Comparison of ENCODE assay signal across 25 cellular contexts in the genomic region with DNA sequence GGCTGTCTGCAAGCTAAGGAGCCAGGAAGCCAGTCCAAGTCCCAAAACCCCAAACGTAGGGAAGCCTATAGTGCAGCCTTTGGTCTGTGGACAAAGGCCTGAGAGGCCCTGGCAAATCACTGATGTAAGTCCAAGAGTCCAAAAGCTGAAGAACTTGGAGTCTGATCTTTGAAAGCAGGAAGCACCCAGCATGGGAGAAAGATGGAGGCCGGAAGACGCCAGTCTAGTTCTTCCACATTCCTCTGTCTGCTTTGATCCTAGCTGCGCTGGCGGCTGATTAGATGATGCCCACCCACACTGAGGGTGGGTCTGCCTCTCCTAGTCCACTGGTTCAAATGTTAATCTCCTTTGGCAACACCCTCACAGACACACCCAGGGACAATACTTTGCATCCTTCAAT.
"Had no signal": no experiment of that assay in that cellular context is flagged by ENCODE, and none has a peak within 500 bp of the region (broad histone marks: within the 10 kb centered on the region; RNA-seq: fewer than 3 reads in every experiment).

No MANE protein-coding gene starts in this region.

- H3K36me3 ChIP-seq: adrenal gland, Peyer's patch, SJCRH30, WERI-Rb-1 had no signal

- DNase-seq: activated CD4-positive, alpha-beta memory T cell treated with anti-CD3 and anti-CD28 coated beads, Interleukin-2, amount 10 ng/mL, durations not matched to agents 7 days and 5 days; activated CD4-positive, alpha-beta T cell treated with anti-CD3 and anti-CD28 coated beads for 36 hours; activated CD4-positive, alpha-beta T cell treated with anti-CD3 and anti-CD28 coated beads, Interleukin-2, amount 50 U/mL, for 1 hour; activated gamma-delta T cell treated with Interleukin-2 at 50 U/mL for 16 hours; activated naive CD4-positive, alpha-beta T cell treated with anti-CD3 and anti-CD28 coated beads, Interleukin-2, amount 10 ng/mL, durations not matched to agents 7 days and 5 days; activated naive CD8-positive, alpha-beta T cell treated with anti-CD3 and anti-CD28 coated beads, Interleukin-2, amount 10 ng/mL, durations not matched to agents 7 days and 5 days; activated T-cell treated with anti-CD3 and anti-CD28 coated beads for 4 hours; activated T-cell treated with anti-CD3 and anti-CD28 coated beads, Interleukin-2, amount 50 U/mL, for 48 hours; adrenal gland; anterior cingulate cortex; Karpas-422; MM.1S; NCI-H1105; NCI-H1436; NCI-H1694 treated with DMSO at 0.1 percent for 48 hours; NCI-H2029 treated with DMSO at 0.1 percent for 48 hours; NCI-H510A treated with DMSO at 0.1 percent for 48 hours; Peyer's patch; Right ventricle myocardium superior; SJCRH30; SK-N-SH; T-helper 1 cell; WERI-Rb-1 had no signal

- ATAC-seq: activated CD4-positive, alpha-beta T cell treated with anti-CD3 and anti-CD28 coated beads for 36 hours had no signal

- H3K27ac Mint-ChIP-seq: activated CD4-positive, alpha-beta memory T cell treated with anti-CD3 and anti-CD28 coated beads, Interleukin-2, amount 10 ng/mL, durations not matched to agents 7 days and 5 days; activated CD4-positive, alpha-beta T cell treated with anti-CD3 and anti-CD28 coated beads for 36 hours; activated naive CD4-positive, alpha-beta T cell treated with anti-CD3 and anti-CD28 coated beads, Interleukin-2, amount 10 ng/mL, durations not matched to agents 7 days and 5 days; activated naive CD8-positive, alpha-beta T cell treated with anti-CD3 and anti-CD28 coated beads, Interleukin-2, amount 10 ng/mL, durations not matched to agents 7 days and 5 days; activated T-helper 2 cell treated with anti-CD3 and anti-CD28 coated beads, Interferon-gamma antibody, Interleukin-2, Interleukin-4, amounts not matched to agents 10 μg/mL and 5 μg/mL and 100 μg/mL, durations not matched to agents 14 hours and 24 hours and 36 hours had no signal

- H3K27ac ChIP-seq: adrenal gland, Peyer's patch, RWPE1, SJCRH30, WERI-Rb-1 had no signal

- H3K4me3 Mint-ChIP-seq: activated CD4-positive, alpha-beta memory T cell treated with anti-CD3 and anti-CD28 coated beads, Interleukin-2, amount 10 ng/mL, durations not matched to agents 7 days and 5 days; activated CD4-positive, alpha-beta T cell treated with anti-CD3 and anti-CD28 coated beads for 36 hours; activated naive CD4-positive, alpha-beta T cell treated with anti-CD3 and anti-CD28 coated beads, Interleukin-2, amount 10 ng/mL, durations not matched to agents 7 days and 5 days; activated naive CD8-positive, alpha-beta T cell treated with anti-CD3 and anti-CD28 coated beads, Interleukin-2, amount 10 ng/mL, durations not matched to agents 7 days and 5 days had no signal

- H3K27me3 ChIP-seq: adrenal gland, Peyer's patch, SJCRH30 had no signal

- H3K27me3 Mint-ChIP-seq: activated CD4-positive, alpha-beta memory T cell treated with anti-CD3 and anti-CD28 coated beads, Interleukin-2, amount 10 ng/mL, durations not matched to agents 7 days and 5 days; activated CD4-positive, alpha-beta T cell treated with anti-CD3 and anti-CD28 coated beads for 36 hours had no signal

- H3K9me2 ChIP-seq: SK-N-SH had no signal

- H3K4me2 ChIP-seq: SK-N-SH had no signal

- H3K36me3 Mint-ChIP-seq: activated naive CD4-positive, alpha-beta T cell treated with anti-CD3 and anti-CD28 coated beads, Interleukin-2, amount 10 ng/mL, durations not matched to agents 7 days and 5 days; activated naive CD8-positive, alpha-beta T cell treated with anti-CD3 and anti-CD28 coated beads, Interleukin-2, amount 10 ng/mL, durations not matched to agents 7 days and 5 days had no signal

- H3K9me3 ChIP-seq: adrenal gland, Peyer's patch, SJCRH30, SK-N-SH had no signal

- H3K4me1 Mint-ChIP-seq: activated CD4-positive, alpha-beta memory T cell treated with anti-CD3 and anti-CD28 coated beads, Interleukin-2, amount 10 ng/mL, durations not matched to agents 7 days and 5 days; activated CD4-positive, alpha-beta T cell treated with anti-CD3 and anti-CD28 coated beads for 36 hours; activated naive CD4-positive, alpha-beta T cell treated with anti-CD3 and anti-CD28 coated beads, Interleukin-2, amount 10 ng/mL, durations not matched to agents 7 days and 5 days; activated naive CD8-positive, alpha-beta T cell treated with anti-CD3 and anti-CD28 coated beads, Interleukin-2, amount 10 ng/mL, durations not matched to agents 7 days and 5 days had no signal

- H3K4me1 ChIP-seq: adrenal gland, Peyer's patch, SJCRH30 had no signal

- H3K9ac ChIP-seq: SK-N-SH had no signal

- H3K9me3 Mint-ChIP-seq: activated CD4-positive, alpha-beta memory T cell treated with anti-CD3 and anti-CD28 coated beads, Interleukin-2, amount 10 ng/mL, durations not matched to agents 7 days and 5 days; activated naive CD4-positive, alpha-beta T cell treated with anti-CD3 and anti-CD28 coated beads, Interleukin-2, amount 10 ng/mL, durations not matched to agents 7 days and 5 days; activated naive CD8-positive, alpha-beta T cell treated with anti-CD3 and anti-CD28 coated beads, Interleukin-2, amount 10 ng/mL, durations not matched to agents 7 days and 5 days; activated T-helper 2 cell treated with anti-CD3 and anti-CD28 coated beads, Interferon-gamma antibody, Interleukin-2, Interleukin-4, amounts not matched to agents 10 μg/mL and 5 μg/mL and 100 μg/mL, durations not matched to agents 14 hours and 24 hours and 36 hours had no signal

- H3K4me3 ChIP-seq: adrenal gland, Peyer's patch, SJCRH30 had no signal
